Comparison of ENCODE assay signal across 22 cellular contexts in the genomic region with DNA sequence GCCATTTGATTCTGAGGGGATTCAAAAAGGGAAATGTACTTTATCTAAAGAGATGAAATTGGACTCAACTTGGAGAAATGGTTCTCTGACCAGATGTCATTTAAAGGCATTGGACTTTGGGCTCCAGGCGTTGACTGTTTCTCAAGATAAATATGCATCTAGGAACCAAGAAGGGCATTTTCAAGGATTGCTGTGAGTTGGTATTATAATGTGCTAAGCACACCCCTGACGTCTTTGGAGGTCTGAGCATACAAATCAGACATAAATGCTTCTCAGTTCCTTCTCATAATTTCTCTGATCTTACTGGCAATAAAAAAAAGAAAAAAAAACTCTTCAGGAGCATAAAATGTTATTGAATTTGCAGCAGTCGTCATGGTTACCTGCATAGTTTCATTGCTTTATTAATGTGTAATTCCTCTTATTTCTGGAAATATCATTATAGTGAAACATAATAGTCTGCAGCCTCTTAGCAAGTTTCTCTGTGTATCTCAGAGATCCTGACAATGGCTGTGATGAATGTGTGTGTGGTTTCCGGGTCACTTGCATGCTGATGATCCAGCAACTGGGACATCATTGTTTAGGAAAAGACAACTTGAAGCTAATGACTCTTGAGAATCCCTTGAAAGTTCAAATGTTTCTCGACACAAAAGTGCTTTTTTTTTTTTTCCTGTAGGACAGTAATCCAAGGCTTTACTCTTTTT.
A peak's percentile ranks its signal among the peaks of the same experiment; 100 is the strongest.
DNase-seq lines count a peak whose midpoint lies in the region; ATAC-seq, FAIRE-seq and TF ChIP-seq lines count a peak whose summit lies in the region.
"Had no signal": no experiment of that assay in that cellular context is flagged by ENCODE, and none has a peak within 500 bp of the region (broad histone marks: within the 10 kb centered on the region; RNA-seq: fewer than 3 reads in every experiment).

No MANE protein-coding gene starts in this region.

- peaks cover 20% of the 10 kb centered on the region for H3K36me3 Mint-ChIP-seq in HFFc6 (ENCODE audit: low read depth)

- no peak overlapping the region for H3K27ac ChIP-seq in A673 (ENCODE audit: low read depth, low read length, poor library complexity, severe bottlenecking)
- no peak overlapping the region for H3K27ac ChIP-seq in brain microvascular endothelial cell
- H3K27ac ChIP-seq: A549, ascending aorta, heart left ventricle, ovary, SJSA1, transverse colon had no signal

- no peaks in the 10 kb centered on the region for H3K9me3 ChIP-seq in A673 (ENCODE audit: low read depth, low read length, poor library complexity, severe bottlenecking)
- H3K9me3 ChIP-seq: A549, ascending aorta, heart left ventricle, mucosa of descending colon, ovary, SJSA1, transverse colon had no signal

- POLR2A ChIA-PET in A673 (lab: Charles Lee; ENCODE audit: low non-redundant PET): no interaction called here

- no peak overlapping the region for H3K4me3 ChIP-seq in A673 (ENCODE audit: low read depth, low read length, poor library complexity, severe bottlenecking)
- H3K4me3 ChIP-seq in brain microvascular endothelial cell (ENCODE audit: low read depth, low read length): no peak overlapping the region
- H3K4me3 ChIP-seq: A549, ascending aorta, heart left ventricle, mucosa of descending colon, ovary, SJSA1, transverse colon had no signal

- H3K27ac Mint-ChIP-seq in HFFc6: no peak overlapping the region

- H3K27me3 ChIP-seq in A673 (replicated peaks; ENCODE audit: insufficient read depth, low read depth, low read length, poor library complexity): no peaks in the 10 kb centered on the region
- no peaks in the 10 kb centered on the region for H3K27me3 ChIP-seq in brain microvascular endothelial cell (replicated peaks)
- H3K27me3 ChIP-seq: ascending aorta, heart left ventricle, ovary, SJSA1, transverse colon had no signal

- H3K4me1 ChIP-seq in A673 (ENCODE audit: insufficient read depth, low read length, poor library complexity, severe bottlenecking): no peaks in the 10 kb centered on the region
- H3K4me1 ChIP-seq: A549, SJSA1, transverse colon had no signal

- in situ Hi-C loops in brain microvascular endothelial cell (cut with HindIII; ENCODE audit: low pct_ligation_motif_present, low sequenced_read_pairs): no loop called here

- DNase-seq in A673 (ENCODE audit: low spot score) (peak; percentile 13), HFFc6 (peak; percentile 12), brain microvascular endothelial cell (peak; percentile 12), left kidney (ENCODE audit: low read depth, low spot score) (peak; percentile 81), H54 (ENCODE audit: insufficient read length, low spot score) (no peak), COR-L47 (lab: John Stamatoyannopoulos, UW) (no peak)
- DNase-seq: activated CD4-positive, alpha-beta T cell treated with anti-CD3 and anti-CD28 coated beads for 4 hours; activated naive CD4-positive, alpha-beta T cell treated with Interleukin-2 at 50 U/mL for 16 hours; cortex of kidney; erythroblast; heart left ventricle; islet precursor cell; mucosa of descending colon; NCI-H2107; ovary; stimulated activated CD4-positive, alpha-beta T cell treated with anti-CD3 and anti-CD28 coated beads, Interleukin-12 subunit alpha, Interleukin-12 subunit beta, amount 100 ng/mL, for 4 hours; transverse colon had no signal

- intact Hi-C loops in A673 (cut with micrococcal nuclease; ENCODE audit: unreplicated experiment): no loop called here

- no peak for ATAC-seq in GM18502 (IDR thresholded peaks at IDR 0.05; ENCODE audit: poor library complexity, unreplicated experiment)
- no peak for ATAC-seq in HG03565 (IDR thresholded peaks at IDR 0.05; ENCODE audit: unreplicated experiment)
- ATAC-seq: A549, mucosa of descending colon had no signal

- H3K9me3 Mint-ChIP-seq in HFFc6: no peaks in the 10 kb centered on the region

- H3K36me3 ChIP-seq in A673 (ENCODE audit: insufficient read depth, low read length, poor library complexity, severe bottlenecking): no peaks in the 10 kb centered on the region
- H3K36me3 ChIP-seq in brain microvascular endothelial cell (replicated peaks): no peaks in the 10 kb centered on the region
- H3K36me3 ChIP-seq: ascending aorta, ovary, SJSA1, transverse colon had no signal

- CTCF ChIA-PET in A673 (lab: Charles Lee): no interaction called here

- no peak overlapping the region for H3K4me3 Mint-ChIP-seq in HFFc6

- FAIRE-seq in H54 (lab: Jason Lieb, UNC): no peak
- FAIRE-seq: A549 had no signal

- no TSS peak for BruUV-seq in A673 (replicated peaks; lab: Mats Ljungman, UMichigan)

- TF ChIP-seq CTCF in A673 (conservative IDR thresholded peaks at IDR 0.05; ENCODE audit: low read depth, low read length) (no peak), HFFc6 (IDR thresholded peaks at IDR 0.05) (no peak), brain microvascular endothelial cell (IDR thresholded peaks at IDR 0.05; ENCODE audit: low read depth, low read length, missing control alignments) (no peak)

- peaks cover 1% of the 10 kb centered on the region; the same call in 1 of the 2 replicates for H3K27me3 Mint-ChIP-seq in HFFc6 (ENCODE audit: insufficient read depth)

- peaks cover 21% of the 10 kb centered on the region for H3K4me1 Mint-ChIP-seq in HFFc6 (ENCODE audit: low read depth)

- no peak for TF ChIP-seq POLR2A in H54 (IDR thresholded peaks at IDR 0.05; ENCODE audit: low read depth, low read length)

Comparison
In these comparisons a context has a peak if more than half of its experiments do, and no peak if none do; other contexts are left out.
1. DNase-seq: peak in A673 (single experiment), HFFc6 (single experiment), brain microvascular endothelial cell (single experiment) and left kidney (single experiment); none in H54 (single experiment) and COR-L47 (single experiment).